In the genomic region with DNA sequence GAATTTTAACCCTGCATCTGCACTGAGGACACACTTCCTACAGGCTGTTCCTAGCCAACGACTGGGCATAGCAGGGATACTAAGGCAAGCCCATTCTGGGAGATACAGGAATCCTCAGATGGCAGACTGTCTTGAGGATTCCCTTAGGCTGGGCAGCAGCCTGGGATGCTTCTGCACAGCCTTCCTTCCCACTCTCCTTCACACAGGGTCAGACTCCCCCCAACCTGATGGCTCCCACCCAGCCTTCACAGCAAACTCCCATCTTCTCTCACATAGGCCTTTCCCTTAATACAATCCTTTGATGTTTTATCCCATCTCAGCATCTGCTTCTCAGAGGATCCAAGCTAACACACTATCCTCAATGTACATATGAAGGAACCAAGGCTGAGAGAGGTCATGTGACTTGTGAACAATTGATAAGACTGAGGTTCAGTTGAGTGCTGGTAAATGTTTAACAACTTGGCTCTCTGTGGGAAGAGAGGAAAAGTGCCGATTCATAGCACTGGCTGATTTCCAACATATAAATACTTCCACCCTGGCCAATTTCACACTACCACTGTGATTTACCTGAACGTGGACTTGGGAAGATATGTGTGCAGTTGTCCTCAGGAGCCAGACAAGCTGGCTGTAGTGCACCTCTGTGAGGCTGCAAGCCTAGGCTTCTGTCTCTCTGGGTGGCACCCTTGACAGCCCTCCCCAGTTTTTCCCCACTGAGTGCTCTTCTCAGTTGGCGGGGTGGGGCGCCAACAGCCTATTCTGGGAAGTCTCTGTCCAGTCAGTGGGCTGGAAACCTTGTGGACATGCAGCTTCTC, we compare ENCODE assay signal across 1 cellular context.
TF ChIP-seq lines count a peak whose summit lies in the region.

No MANE protein-coding gene starts in this region.

TF ChIP-seq in HepG2, 621 proteins besides CTCF, POLR2A, EP300 and RAD21 (continued from another document and continues in another):
- no peak for TF ChIP-seq MEIS1 (CRISPR knock-in tag; IDR thresholded peaks at IDR 0.05; ENCODE audit: borderline replicate concordance)
- no peak for TF ChIP-seq CCAR2 (optimal IDR thresholded peaks at IDR 0.05; ENCODE audit: low read depth, low read length)
- no peak for TF ChIP-seq AKAP8 (CRISPR knock-in tag; IDR thresholded peaks at IDR 0.05)
- TF ChIP-seq ZNF317 (CRISPR knock-in tag; IDR thresholded peaks at IDR 0.05), result no peak
- TF ChIP-seq NFE2 (CRISPR knock-in tag; IDR thresholded peaks at IDR 0.05), result peak; percentile 96
- no peak for TF ChIP-seq ZBTB40 (IDR thresholded peaks at IDR 0.05)
- no peak for TF ChIP-seq ZBTB40 (CRISPR knock-in tag; IDR thresholded peaks at IDR 0.05)
- no peak for TF ChIP-seq PLSCR1 (CRISPR knock-in tag; IDR thresholded peaks at IDR 0.05; ENCODE audit: borderline replicate concordance)
- peak; percentile 42; the same call in 1 of the 2 replicates for TF ChIP-seq MYPOP (CRISPR knock-in tag; IDR thresholded peaks at IDR 0.05)
- TF ChIP-seq, protein P1, sequence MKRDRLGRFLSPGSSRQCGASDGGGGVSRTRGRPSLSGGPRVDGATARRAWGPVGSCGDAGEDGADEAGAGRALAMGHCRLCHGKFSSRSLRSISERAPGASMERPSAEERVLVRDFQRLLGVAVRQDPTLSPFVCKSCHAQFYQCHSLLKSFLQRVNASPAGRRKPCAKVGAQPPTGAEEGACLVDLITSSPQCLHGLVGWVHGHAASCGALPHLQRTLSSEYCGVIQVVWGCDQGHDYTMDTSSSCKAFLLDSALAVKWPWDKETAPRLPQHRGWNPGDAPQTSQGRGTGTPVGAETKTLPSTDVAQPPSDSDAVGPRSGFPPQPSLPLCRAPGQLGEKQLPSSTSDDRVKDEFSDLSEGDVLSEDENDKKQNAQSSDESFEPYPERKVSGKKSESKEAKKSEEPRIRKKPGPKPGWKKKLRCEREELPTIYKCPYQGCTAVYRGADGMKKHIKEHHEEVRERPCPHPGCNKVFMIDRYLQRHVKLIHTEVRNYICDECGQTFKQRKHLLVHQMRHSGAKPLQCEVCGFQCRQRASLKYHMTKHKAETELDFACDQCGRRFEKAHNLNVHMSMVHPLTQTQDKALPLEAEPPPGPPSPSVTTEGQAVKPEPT (CRISPR knock-in tag; IDR thresholded peaks at IDR 0.05; ENCODE audit: low read depth), result no peak
- TF ChIP-seq RFX1 (IDR thresholded peaks at IDR 0.05), result no peak
- TF ChIP-seq SP2 (CRISPR knock-in tag; IDR thresholded peaks at IDR 0.05), result no peak
- no peak for TF ChIP-seq JUND (CRISPR knock-in tag; IDR thresholded peaks at IDR 0.05)
- no peak for TF ChIP-seq ZNF484 (CRISPR knock-in tag; IDR thresholded peaks at IDR 0.05; ENCODE audit: borderline replicate concordance, low read depth)
- TF ChIP-seq, protein P2, sequence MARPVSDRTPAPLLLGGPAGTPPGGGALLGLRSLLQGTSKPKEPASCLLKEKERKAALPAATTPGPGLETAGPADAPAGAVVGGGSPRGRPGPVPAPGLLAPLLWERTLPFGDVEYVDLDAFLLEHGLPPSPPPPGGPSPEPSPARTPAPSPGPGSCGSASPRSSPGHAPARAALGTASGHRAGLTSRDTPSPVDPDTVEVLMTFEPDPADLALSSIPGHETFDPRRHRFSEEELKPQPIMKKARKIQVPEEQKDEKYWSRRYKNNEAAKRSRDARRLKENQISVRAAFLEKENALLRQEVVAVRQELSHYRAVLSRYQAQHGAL (CRISPR knock-in tag; IDR thresholded peaks at IDR 0.05; ENCODE audit: not compliant biosample characterization), result no peak
- TF ChIP-seq BHLHE40 (IDR thresholded peaks at IDR 0.05; ENCODE audit: low read length), result 0 out of 2 replicates have a peak, but pooled peaks have one; percentile 19
- peak; percentile 41; the same call in 1 of the 2 replicates for TF ChIP-seq HDAC2 (CRISPR knock-in tag; IDR thresholded peaks at IDR 0.05)
- TF ChIP-seq MED13 (CRISPR knock-in tag; IDR thresholded peaks at IDR 0.05), result peak; percentile 61; the same call in 1 of the 2 replicates
- no peak for TF ChIP-seq ZNF672 (CRISPR knock-in tag; IDR thresholded peaks at IDR 0.05)
- TF ChIP-seq KDM5B (CRISPR knock-in tag; IDR thresholded peaks at IDR 0.05; ENCODE audit: borderline replicate concordance), result no peak
- TF ChIP-seq, protein P3, sequence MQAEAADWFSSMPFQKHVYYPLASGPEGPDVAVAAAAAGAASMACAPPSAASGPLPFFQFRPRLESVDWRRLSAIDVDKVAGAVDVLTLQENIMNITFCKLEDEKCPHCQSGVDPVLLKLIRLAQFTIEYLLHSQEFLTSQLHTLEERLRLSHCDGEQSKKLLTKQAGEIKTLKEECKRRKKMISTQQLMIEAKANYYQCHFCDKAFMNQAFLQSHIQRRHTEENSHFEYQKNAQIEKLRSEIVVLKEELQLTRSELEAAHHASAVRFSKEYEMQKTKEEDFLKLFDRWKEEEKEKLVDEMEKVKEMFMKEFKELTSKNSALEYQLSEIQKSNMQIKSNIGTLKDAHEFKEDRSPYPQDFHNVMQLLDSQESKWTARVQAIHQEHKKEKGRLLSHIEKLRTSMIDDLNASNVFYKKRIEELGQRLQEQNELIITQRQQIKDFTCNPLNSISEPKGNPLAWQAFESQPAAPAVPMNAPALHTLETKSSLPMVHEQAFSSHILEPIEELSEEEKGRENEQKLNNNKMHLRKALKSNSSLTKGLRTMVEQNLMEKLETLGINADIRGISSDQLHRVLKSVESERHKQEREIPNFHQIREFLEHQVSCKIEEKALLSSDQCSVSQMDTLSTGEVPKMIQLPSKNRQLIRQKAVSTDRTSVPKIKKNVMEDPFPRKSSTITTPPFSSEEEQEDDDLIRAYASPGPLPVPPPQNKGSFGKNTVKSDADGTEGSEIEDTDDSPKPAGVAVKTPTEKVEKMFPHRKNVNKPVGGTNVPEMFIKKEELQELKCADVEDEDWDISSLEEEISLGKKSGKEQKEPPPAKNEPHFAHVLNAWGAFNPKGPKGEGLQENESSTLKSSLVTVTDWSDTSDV (CRISPR knock-in tag; IDR thresholded peaks at IDR 0.05), result no peak
- TF ChIP-seq ZNF337 (CRISPR knock-in tag; IDR thresholded peaks at IDR 0.05; ENCODE audit: borderline replicate concordance, low read depth), result no peak
- no peak for TF ChIP-seq KMT2B (CRISPR knock-in tag; IDR thresholded peaks at IDR 0.05)
- no peak for TF ChIP-seq ELF3 (CRISPR knock-in tag; IDR thresholded peaks at IDR 0.05)
- no peak for TF ChIP-seq ZNF138 (CRISPR knock-in tag; IDR thresholded peaks at IDR 0.05; ENCODE audit: low read depth)
- TF ChIP-seq SNAPC2 (CRISPR knock-in tag; IDR thresholded peaks at IDR 0.05), result no peak
- TF ChIP-seq PHF21A (CRISPR knock-in tag; IDR thresholded peaks at IDR 0.05), result peak; percentile 78
- TF ChIP-seq HMG20B (CRISPR knock-in tag; conservative IDR thresholded peaks at IDR 0.05), result no peak
- TF ChIP-seq KDM2A (CRISPR knock-in tag; IDR thresholded peaks at IDR 0.05; ENCODE audit: borderline replicate concordance, low read depth), result no peak
- TF ChIP-seq SMYD3 (CRISPR knock-in tag; IDR thresholded peaks at IDR 0.05), result no peak
- TF ChIP-seq SMAD3 (CRISPR knock-in tag; IDR thresholded peaks at IDR 0.05), result no peak
- TF ChIP-seq TCF7 (IDR thresholded peaks at IDR 0.05; ENCODE audit: low read depth), result peak; percentile 41; the same call in 1 of the 2 replicates
- TF ChIP-seq ZNF567 (CRISPR knock-in tag; IDR thresholded peaks at IDR 0.05; ENCODE audit: borderline replicate concordance), result no peak
- TF ChIP-seq PRDM4 (CRISPR knock-in tag; IDR thresholded peaks at IDR 0.05; ENCODE audit: borderline replicate concordance), result no peak
- peak; percentile 43; the same call in 1 of the 2 replicates for TF ChIP-seq TBX2 (CRISPR knock-in tag; IDR thresholded peaks at IDR 0.05; ENCODE audit: borderline replicate concordance)
- no peak for TF ChIP-seq ZNF3 (CRISPR knock-in tag; IDR thresholded peaks at IDR 0.05)
- TF ChIP-seq SPEN (CRISPR knock-in tag; IDR thresholded peaks at IDR 0.05; ENCODE audit: low read depth), result 0 out of 2 replicates have a peak, but pooled peaks have one; percentile 43
- no peak for TF ChIP-seq PLRG1 (conservative IDR thresholded peaks at IDR 0.05)
- TF ChIP-seq ZNF143 (CRISPR knock-in tag; IDR thresholded peaks at IDR 0.05), result no peak
- no peak for TF ChIP-seq TOPORS (CRISPR knock-in tag; IDR thresholded peaks at IDR 0.05)
- no peak for TF ChIP-seq SOX6 (IDR thresholded peaks at IDR 0.05)
- TF ChIP-seq SOX6 (CRISPR knock-in tag; IDR thresholded peaks at IDR 0.05), result peak; percentile 88
- no peak for TF ChIP-seq RNF2 (conservative IDR thresholded peaks at IDR 0.05; ENCODE audit: low read depth)
- TF ChIP-seq RFX3 (CRISPR knock-in tag; IDR thresholded peaks at IDR 0.05), result no peak
- TF ChIP-seq DPF2 (CRISPR knock-in tag; IDR thresholded peaks at IDR 0.05; ENCODE audit: borderline replicate concordance, low read depth), result peak; percentile 22; the same call in 1 of the 2 replicates
- peak; percentile 47 for TF ChIP-seq HNF4A (CRISPR knock-in tag; IDR thresholded peaks at IDR 0.05)
